In the genomic region with DNA sequence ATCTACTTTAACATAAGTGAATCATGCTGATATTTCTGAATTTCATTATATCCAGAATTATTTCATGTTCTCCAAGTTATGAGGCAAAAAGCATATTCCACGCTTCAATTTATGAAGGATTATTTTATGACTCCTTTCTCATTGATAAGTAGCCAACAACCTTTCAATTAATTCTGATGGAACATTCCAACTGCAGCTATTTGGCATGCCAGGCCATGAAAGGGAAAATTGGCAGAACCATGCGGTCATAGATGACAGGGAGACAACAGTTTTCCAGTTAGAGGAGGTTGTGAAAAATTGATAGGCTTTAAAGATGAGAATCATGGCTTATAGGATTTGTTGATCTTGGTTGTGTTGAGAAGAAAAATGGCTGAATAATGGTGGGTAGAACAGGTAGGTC, we compare ENCODE assay signal across 18 cellular contexts.
DNase-seq lines count a peak whose midpoint lies in the region; ATAC-seq, FAIRE-seq and TF ChIP-seq lines count a peak whose summit lies in the region.
"Had no signal": no experiment of that assay in that cellular context is flagged by ENCODE, and none has a peak within 500 bp of the region (broad histone marks: within the 10 kb centered on the region; RNA-seq: fewer than 3 reads in every experiment).

No MANE protein-coding gene starts in this region.

- H3K4me1 Mint-ChIP-seq in T-helper 2 cell treated with Interferon-gamma antibody and Interleukin-4, amounts not matched to agents 5 μg/mL and 100 μg/mL, for 36 hours (ENCODE audit: low read depth) = peaks cover 46% of the 10 kb centered on the region
- peaks cover 70% of the 10 kb centered on the region for H3K4me1 Mint-ChIP-seq in activated T-helper 1 cell treated with anti-CD3 and anti-CD28 coated beads, Interleukin-12 subunit alpha, Interleukin-12 subunit beta, Interleukin-2, Interleukin-4 antibody, amounts not matched to agents 30 ng/mL and 10 ng/mL and 1 ng/mL, durations not matched to agents 14 hours and 24 hours and 36 hours (ENCODE audit: low read depth)
- peaks cover 57 to 78% of the 10 kb centered on the region in 2 donors for H3K4me1 Mint-ChIP-seq in immature natural killer cell
- H3K4me1 Mint-ChIP-seq in HFFc6 (ENCODE audit: low read depth) = no peaks in the 10 kb centered on the region
- no peaks in the 10 kb centered on the region for H3K4me1 Mint-ChIP-seq in Calu3 (ENCODE audit: low read depth, unreplicated experiment)

- TF ChIP-seq CTCF in DND-41 (IDR thresholded peaks at IDR 0.05; ENCODE audit: borderline replicate concordance, extremely low read depth, low read length, poor library complexity, severe bottlenecking) (no peak), HFFc6 (IDR thresholded peaks at IDR 0.05) (no peak), Calu3 (IDR thresholded peaks at IDR 0.05; ENCODE audit: unreplicated experiment) (no peak)

- H3K4me3 Mint-ChIP-seq in T-helper 2 cell treated with Interferon-gamma antibody and Interleukin-4, amounts not matched to agents 5 μg/mL and 100 μg/mL, for 36 hours = peak overlapping the region; percentile 20
- H3K4me3 Mint-ChIP-seq in activated T-helper 1 cell treated with anti-CD3 and anti-CD28 coated beads, Interleukin-12 subunit alpha, Interleukin-12 subunit beta, Interleukin-2, Interleukin-4 antibody, amounts not matched to agents 30 ng/mL and 10 ng/mL and 1 ng/mL, durations not matched to agents 14 hours and 24 hours and 36 hours = peak overlapping the region; percentile 0
- H3K4me3 Mint-ChIP-seq in immature natural killer cell (peak overlapping the region in 3 of 5 donors; percentile 9 to 34 (median 18)), HFFc6 (no peak overlapping the region), Calu3 (ENCODE audit: low read depth, unreplicated experiment) (no peak overlapping the region)
- H3K4me3 Mint-ChIP-seq: CD8-positive, alpha-beta T cell had no signal

- H3K36me3 Mint-ChIP-seq in T-helper 2 cell treated with Interferon-gamma antibody and Interleukin-4, amounts not matched to agents 5 μg/mL and 100 μg/mL, for 36 hours (ENCODE audit: low read depth) = peaks cover 79% of the 10 kb centered on the region
- peaks cover 74% of the 10 kb centered on the region for H3K36me3 Mint-ChIP-seq in activated T-helper 1 cell treated with anti-CD3 and anti-CD28 coated beads, Interleukin-12 subunit alpha, Interleukin-12 subunit beta, Interleukin-2, Interleukin-4 antibody, amounts not matched to agents 30 ng/mL and 10 ng/mL and 1 ng/mL, durations not matched to agents 14 hours and 24 hours and 36 hours (ENCODE audit: low read depth)
- H3K36me3 Mint-ChIP-seq in immature natural killer cell (peaks cover 10 to 35% (median 33%) of the 10 kb centered on the region in 3 donors), HFFc6 (ENCODE audit: low read depth) (peaks cover 8% of the 10 kb centered on the region), Calu3 (ENCODE audit: insufficient read depth, unreplicated experiment) (no peaks in the 10 kb centered on the region)

- ATAC-seq in DND-41 (ENCODE audit: insufficient read depth, low read depth) = no peak
- ATAC-seq: CD8-positive, alpha-beta T cell; HCT116; K562; Panc1 had no signal

- FAIRE-seq in GM12891 (lab: Jason Lieb, UNC) = no peak
- FAIRE-seq: D721Med, K562 had no signal

- H2AFZ ChIP-seq in DND-41 (ENCODE audit: low read depth, low read length) = no peak overlapping the region
- H2AFZ ChIP-seq: GM23248 had no signal

- H3K4me2 ChIP-seq in DND-41 (ENCODE audit: insufficient read depth, low read length) = no peak overlapping the region

- peaks cover 5% of the 10 kb centered on the region for H3K9me3 ChIP-seq in DND-41 (ENCODE audit: insufficient read depth, low read length, severe bottlenecking)

- H3K9me3 Mint-ChIP-seq in T-helper 2 cell treated with Interferon-gamma antibody and Interleukin-4, amounts not matched to agents 5 μg/mL and 100 μg/mL, for 36 hours = peaks cover 2% of the 10 kb centered on the region
- H3K9me3 Mint-ChIP-seq in activated T-helper 1 cell treated with anti-CD3 and anti-CD28 coated beads, Interleukin-12 subunit alpha, Interleukin-12 subunit beta, Interleukin-2, Interleukin-4 antibody, amounts not matched to agents 30 ng/mL and 10 ng/mL and 1 ng/mL, durations not matched to agents 14 hours and 24 hours and 36 hours = peaks cover 7% of the 10 kb centered on the region
- H3K9me3 Mint-ChIP-seq in immature natural killer cell = no peaks in the 10 kb centered on the region
- H3K9me3 Mint-ChIP-seq in HFFc6 = peaks cover 4% of the 10 kb centered on the region
- peaks cover 7% of the 10 kb centered on the region for H3K9me3 Mint-ChIP-seq in Calu3 (ENCODE audit: low read depth, unreplicated experiment)
- H3K9me3 Mint-ChIP-seq: CD8-positive, alpha-beta T cell had no signal

- DNase-seq in T-helper 2 cell treated with Interferon-gamma antibody and Interleukin-4, amounts not matched to agents 5 μg/mL and 100 μg/mL, for 36 hours (ENCODE audit: low spot score) = no peak
- DNase-seq in T-helper 2 cell (no peak), DND-41 (no peak), immature natural killer cell (no peak), GM12891 (ENCODE audit: insufficient read length, low spot score) (no peak), HFFc6 (no peak), Calu3 (no peak)
- no peak for DNase-seq in activated T-helper 1 cell treated with anti-CD3 and anti-CD28 coated beads, Interleukin-12 subunit alpha, Interleukin-12 subunit beta, Interleukin-2, Interleukin-4 antibody, amounts not matched to agents 30 ng/mL and 10 ng/mL and 1 ng/mL, durations not matched to agents 14 hours and 24 hours and 36 hours (ENCODE audit: low spot score)
- DNase-seq: CD8-positive, alpha-beta T cell; DMS79; GM23248; NCI-H1436 treated with DMSO at 0.1 percent for 48 hours; NCI-H2081; NCI-H524 treated with DMSO at 0.1 percent for 48 hours had no signal

- no peaks in the 10 kb centered on the region for H3K27me3 ChIP-seq in DND-41 (ENCODE audit: insufficient read depth, low read length, poor library complexity)

- CTCF ChIA-PET in Calu3 (lab: Charles Lee) = interaction anchor here (0.6 to 1.4 kb wide), 3 partner anchors 27 to 173 kb away, joined by 3 to 4 read pairs (median 3); no protein-coding TSS in a partner anchor

- H3K27ac ChIP-seq in DND-41 (ENCODE audit: low read length) = peak overlapping the region; percentile 28; the same call in 1 of the 2 replicates
- H3K27ac ChIP-seq: GM23248 had no signal

- no peak for TF ChIP-seq POLR2A in GM12891 (IDR thresholded peaks at IDR 0.05; ENCODE audit: low read depth, low read length)

- H3K9ac ChIP-seq in DND-41 (ENCODE audit: low read depth, low read length) = no peak overlapping the region
- H3K9ac ChIP-seq: GM23248 had no signal

- no peak overlapping the region for H3K4me3 ChIP-seq in DND-41 (ENCODE audit: low read depth in 1 of 2, low read length in 2 of 2)
- H3K4me3 ChIP-seq: GM23248, K562 had no signal

- peaks cover 92% of the 10 kb centered on the region for H3K79me2 ChIP-seq in DND-41 (ENCODE audit: insufficient read depth, low read length)

- H4K20me1 ChIP-seq in DND-41 (ENCODE audit: insufficient read depth, low read length) = peaks cover 7% of the 10 kb centered on the region; the same call in 1 of the 2 replicates

- BruUV-seq in Calu3 (replicated peaks; lab: Mats Ljungman, UMichigan) = no TSS peak

- H3K27me3 Mint-ChIP-seq in T-helper 2 cell treated with Interferon-gamma antibody and Interleukin-4, amounts not matched to agents 5 μg/mL and 100 μg/mL, for 36 hours (ENCODE audit: low read depth) = no peaks in the 10 kb centered on the region
- H3K27me3 Mint-ChIP-seq in activated T-helper 1 cell treated with anti-CD3 and anti-CD28 coated beads, Interleukin-12 subunit alpha, Interleukin-12 subunit beta, Interleukin-2, Interleukin-4 antibody, amounts not matched to agents 30 ng/mL and 10 ng/mL and 1 ng/mL, durations not matched to agents 14 hours and 24 hours and 36 hours (ENCODE audit: insufficient read depth) = no peaks in the 10 kb centered on the region
- H3K27me3 Mint-ChIP-seq in immature natural killer cell (ENCODE audit: low read depth in 3 of 3) (no peaks in the 10 kb centered on the region), HFFc6 (ENCODE audit: insufficient read depth) (no peaks in the 10 kb centered on the region), Calu3 (ENCODE audit: unreplicated experiment) (no peaks in the 10 kb centered on the region)

- peak overlapping the region; percentile 52 for H3K27ac Mint-ChIP-seq in T-helper 2 cell treated with Interferon-gamma antibody and Interleukin-4, amounts not matched to agents 5 μg/mL and 100 μg/mL, for 36 hours
- H3K27ac Mint-ChIP-seq in activated T-helper 1 cell treated with anti-CD3 and anti-CD28 coated beads, Interleukin-12 subunit alpha, Interleukin-12 subunit beta, Interleukin-2, Interleukin-4 antibody, amounts not matched to agents 30 ng/mL and 10 ng/mL and 1 ng/mL, durations not matched to agents 14 hours and 24 hours and 36 hours = peak overlapping the region; percentile 35
- H3K27ac Mint-ChIP-seq in immature natural killer cell = no peak overlapping the region
- H3K27ac Mint-ChIP-seq in HFFc6 = no peak overlapping the region
- no peak overlapping the region for H3K27ac Mint-ChIP-seq in Calu3 (ENCODE audit: unreplicated experiment)
- H3K27ac Mint-ChIP-seq: CD8-positive, alpha-beta T cell had no signal

- H3K36me3 ChIP-seq in DND-41 (ENCODE audit: insufficient read depth, low read length) = peaks cover 94% of the 10 kb centered on the region

- intact Hi-C loops in activated T-helper 1 cell treated with anti-CD3 and anti-CD28 coated beads, Interleukin-12 subunit alpha, Interleukin-12 subunit beta, Interleukin-2, Interleukin-4 antibody, amounts not matched to agents 30 ng/mL and 10 ng/mL and 1 ng/mL, durations not matched to agents 14 hours and 24 hours and 36 hours (cut with micrococcal nuclease) = loop anchor here (5.0 kb wide), 1 partner anchor 40 kb away; no protein-coding TSS in a partner anchor
- intact Hi-C loops in Calu3 (cut with micrococcal nuclease; ENCODE audit: unreplicated experiment) = no loop called here

- peaks cover 26% of the 10 kb centered on the region for H3K4me1 ChIP-seq in DND-41 (ENCODE audit: insufficient read depth, low read length)

TF ChIP-seq in GM12891, 5 proteins besides CTCF, POLR2A, EP300 and RAD21:
- TF ChIP-seq TAF1 (IDR thresholded peaks at IDR 0.05; ENCODE audit: low read depth, low read length) (no peak), POLR2AphosphoS5 (IDR thresholded peaks at IDR 0.05; ENCODE audit: low read depth, low read length) (no peak), PAX5 (IDR thresholded peaks at IDR 0.05; ENCODE audit: insufficient read depth, low read length, severe bottlenecking) (no peak), SPI1 (IDR thresholded peaks at IDR 0.05; ENCODE audit: low read depth, low read length) (no peak), POU2F2 (IDR thresholded peaks at IDR 0.05; ENCODE audit: low read depth, low read length) (no peak)

Comparison
In these comparisons a context has a peak if more than half of its experiments do, and no peak if none do; other contexts are left out.
1. H3K27ac Mint-ChIP-seq: peak in T-helper 2 cell treated with Interferon-gamma antibody and Interleukin-4, amounts not matched to agents 5 μg/mL and 100 μg/mL, for 36 hours (single experiment) and activated T-helper 1 cell treated with anti-CD3 and anti-CD28 coated beads, Interleukin-12 subunit alpha, Interleukin-12 subunit beta, Interleukin-2, Interleukin-4 antibody, amounts not matched to agents 30 ng/mL and 10 ng/mL and 1 ng/mL, durations not matched to agents 14 hours and 24 hours and 36 hours (single experiment); none in immature natural killer cell (0 of 6), HFFc6 (single experiment) and Calu3 (single experiment).
2. H3K4me3 Mint-ChIP-seq: peak in T-helper 2 cell treated with Interferon-gamma antibody and Interleukin-4, amounts not matched to agents 5 μg/mL and 100 μg/mL, for 36 hours (single experiment), activated T-helper 1 cell treated with anti-CD3 and anti-CD28 coated beads, Interleukin-12 subunit alpha, Interleukin-12 subunit beta, Interleukin-2, Interleukin-4 antibody, amounts not matched to agents 30 ng/mL and 10 ng/mL and 1 ng/mL, durations not matched to agents 14 hours and 24 hours and 36 hours (single experiment) and immature natural killer cell (3 of 5); none in HFFc6 (single experiment) and Calu3 (single experiment).